Comparison of ENCODE assay signal across 23 cellular contexts in the genomic region with DNA sequence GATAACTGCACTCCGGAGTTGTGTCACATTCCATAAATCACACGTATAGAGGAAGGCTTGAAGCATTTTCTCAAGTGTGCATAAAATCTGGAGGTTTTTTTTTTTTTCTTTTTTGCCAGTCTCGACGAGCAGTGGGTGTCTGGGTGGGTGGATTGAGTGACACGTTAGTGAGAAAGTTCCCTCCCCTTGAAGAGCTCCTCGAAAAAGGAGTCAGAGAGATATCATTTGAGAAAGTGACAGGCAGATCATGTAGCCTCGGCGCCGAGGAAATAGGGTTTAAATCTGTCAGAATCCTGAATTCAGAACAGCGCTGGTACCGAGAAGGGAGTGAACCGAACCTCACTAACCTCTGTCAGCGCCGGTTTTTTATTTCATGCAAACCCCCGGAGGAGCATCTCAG.
"Had no signal": no experiment of that assay in that cellular context is flagged by ENCODE, and none has a peak within 500 bp of the region (broad histone marks: within the 10 kb centered on the region; RNA-seq: fewer than 3 reads in every experiment).

No MANE protein-coding gene starts in this region.

- H3K27ac ChIP-seq: colonic mucosa, esophagus muscularis mucosa, foreskin keratinocyte, gastroesophageal sphincter, heart right ventricle, neutrophil, pancreas, testis, tibial artery had no signal

- DNase-seq: colonic mucosa; effector memory CD4-positive, alpha-beta T cell; foreskin keratinocyte; heart right ventricle; hippocampal formation; mesenchymal stem cell; mucosa of descending colon; naive B cell; stimulated activated CD4-positive, alpha-beta T cell treated with anti-CD3 and anti-CD28 coated beads, Interleukin-12 subunit alpha, Interleukin-12 subunit beta, amount 100 ng/mL, for 4 hours; stimulated activated CD4-positive, alpha-beta T cell treated with anti-CD3 and anti-CD28 coated beads, Interleukin-1b, Interleukin-23, amount 100 ng/mL, for 48 hours; stimulated activated CD4-positive, alpha-beta T cell treated with anti-CD3 and anti-CD28 coated beads, Interleukin-4, amount 100 ng/mL, for 1 hour; stimulated activated CD8-positive, alpha-beta memory T cell treated with anti-CD3 and anti-CD28 coated beads, Interleukin-4, amount 100 ng/mL, for 48 hours; stimulated activated naive CD4-positive, alpha-beta T cell; stimulated activated naive CD8-positive, alpha-beta T cell treated with anti-CD3 and anti-CD28 coated beads, Interleukin-15, amount 100 ng/mL, for 72 hours; testis; tibial artery had no signal

- ATAC-seq: foreskin keratinocyte; gastroesophageal sphincter; heart right ventricle; left lobe of liver; mucosa of descending colon; natural killer cell treated with Interleukin-12 subunit alpha and Interleukin-12 subunit beta and Interleukin-15 and Interleukin-18, amount 100 ng/mL, for 72 hours; sciatic nerve; stimulated activated naive CD8-positive, alpha-beta T cell treated with anti-CD3 and anti-CD28 coated beads, Interleukin-15, amount 100 ng/mL, for 72 hours had no signal
